ENCODE assay signal across 13 cellular contexts in the genomic region with DNA sequence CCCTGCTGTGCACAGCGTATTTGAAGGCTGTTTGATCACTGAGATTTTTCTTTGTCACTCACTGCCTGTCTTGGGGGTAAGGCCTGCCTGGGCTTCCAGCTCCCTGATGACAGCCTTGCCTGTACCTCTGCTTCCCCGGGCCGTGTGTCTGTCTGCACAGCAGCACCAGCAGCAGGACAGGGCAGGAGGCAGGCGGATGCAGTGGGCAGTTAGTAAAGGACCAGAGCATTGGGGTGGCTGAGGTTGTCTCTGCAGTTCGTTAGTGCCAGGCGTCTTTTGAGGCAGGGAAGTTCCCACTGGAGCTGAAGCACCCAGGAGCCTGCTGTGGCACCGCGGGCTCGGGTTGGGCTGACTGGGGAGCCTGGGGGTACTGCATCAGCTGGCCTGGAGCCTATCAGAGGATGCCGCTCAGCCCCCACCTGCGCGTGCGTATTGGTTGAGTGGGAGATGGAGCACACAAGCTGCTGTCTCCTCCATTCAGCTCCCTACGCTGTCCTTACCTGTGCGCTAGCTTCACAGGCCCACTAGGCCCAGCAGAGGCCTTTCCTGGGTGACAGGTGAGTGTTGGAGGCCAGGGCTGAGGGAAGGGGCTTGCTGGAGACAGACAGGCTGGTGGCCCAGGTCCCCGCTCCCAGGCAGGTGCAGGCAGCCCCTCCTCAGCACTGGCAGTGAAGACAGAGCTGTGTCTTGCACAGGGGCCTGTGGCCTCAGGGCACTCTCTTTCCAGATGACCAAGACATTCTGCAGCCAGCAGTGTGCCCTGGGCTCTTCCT. TPM values are rescaled to one million over a fixed set of nuclear protein-coding genes. Genes with fewer than 3 reads are reported as not detected.
DNase-seq lines count a peak whose midpoint lies in the region; ATAC-seq, FAIRE-seq and TF ChIP-seq lines count a peak whose summit lies in the region.
"Had no signal": no experiment of that assay in that cellular context is flagged by ENCODE, and none has a peak within 500 bp of the region (broad histone marks: within the 10 kb centered on the region; RNA-seq: fewer than 3 reads in every experiment).

No MANE protein-coding gene starts in this region.

- WGBS in A549 (ENCODE audit: missing lambda C conversion rate), result 94% methylated on average over 12 of the region's 16 CpGs
- 96% methylated on average over 16 of the region's 16 CpGs for WGBS in mesenchymal stem cell

- CTCF ChIA-PET in A549 (lab: Yijun Ruan, JAX), result interaction anchor here (0.7 to 9.8 kb wide), 22 partner anchors 8 to 311 kb away, joined by 3 to 166 read pairs (median 4); partner anchors contain the start of genes JMJD4 and WNT9A
- CTCF ChIA-PET in CD8-positive, alpha-beta T cell (lab: Charles Lee), result interaction anchor here (0.7 to 12.5 kb wide), 12 partner anchors 11 to 236 kb away, joined by 3 to 264 read pairs (median 4); partner anchors contain the start of gene WNT9A
- CTCF ChIA-PET in WTC11 (lab: Charles Lee), result interaction anchor here (1.5 to 2.0 kb wide), 2 partner anchors 30 to 190 kb away, joined by 6 to 21 read pairs; no protein-coding TSS in a partner anchor

- TF ChIP-seq CTCF in A549 (IDR thresholded peaks at IDR 0.05), result no peak
- TF ChIP-seq CTCF in CD8-positive, alpha-beta T cell (IDR thresholded peaks at IDR 0.05), result no peak
- no peak for TF ChIP-seq CTCF in WTC11 (IDR thresholded peaks at IDR 0.05)

- peak overlapping the region; percentile 8 for H2AK5ac ChIP-seq in mesenchymal stem cell (ENCODE audit: low read length, severe bottlenecking)

- H4K8ac ChIP-seq in mesenchymal stem cell (ENCODE audit: low read length), result no peak overlapping the region

- H3K27ac ChIP-seq in A549 (peak overlapping the region; percentile 62 to 74; a peak in 4 of 6 replicates), mesenchymal stem cell (ENCODE audit: low read length, poor library complexity, severe bottlenecking) (peak overlapping the region; percentile 3)
- H3K27ac ChIP-seq in CD8-positive, alpha-beta T cell (ENCODE audit: low read depth, low read length), result no peak overlapping the region

- ATAC-seq in A549 (peak in 1 of 2 experiments; percentile 13; a peak in 2 of 6 replicates), WTC11 (no peak), GM21737 (IDR thresholded peaks at IDR 0.05; ENCODE audit: unreplicated experiment) (no peak), GM21717 (IDR thresholded peaks at IDR 0.05; ENCODE audit: unreplicated experiment) (no peak)
- no peak for ATAC-seq in CD8-positive, alpha-beta T cell

- no peak overlapping the region for H3K4me3 ChIP-seq in A549
- H3K4me3 ChIP-seq in CD8-positive, alpha-beta T cell (ENCODE audit: low read depth, low read length), result no peak overlapping the region
- no peak overlapping the region for H3K4me3 ChIP-seq in mesenchymal stem cell (ENCODE audit: insufficient read depth in 1 of 2, low read depth in 1 of 2, low read length in 2 of 2)

- peaks cover 34% of the 10 kb centered on the region for H3K4me1 ChIP-seq in A549
- peaks cover 69% of the 10 kb centered on the region for H3K4me1 ChIP-seq in CD8-positive, alpha-beta T cell (ENCODE audit: insufficient read depth, low read length)
- peaks cover 59% of the 10 kb centered on the region for H3K4me1 ChIP-seq in mesenchymal stem cell (ENCODE audit: control insufficient read depth, insufficient read depth, low read depth, low read length)

- H2BK120ac ChIP-seq in mesenchymal stem cell (ENCODE audit: low read depth, low read length), result no peak overlapping the region

- peak overlapping the region in 1 of 2 experiments; percentile 45 for H3K14ac ChIP-seq in mesenchymal stem cell (ENCODE audit: low read length in 2 of 2)

- peak overlapping the region; percentile 24 for H3K9ac ChIP-seq in mesenchymal stem cell (ENCODE audit: low read length)

- intact Hi-C loops in CD8-positive, alpha-beta T cell (cut with DNase I, micrococcal nuclease), result loop anchor here (2.0 to 10.0 kb wide), 3 partner anchors 124 to 321 kb away; partner anchors contain the start of gene ARF1 (in 1 of the 2)

- H3K4me2 ChIP-seq in A549, result peak overlapping the region; percentile 52
- H3K4me2 ChIP-seq in mesenchymal stem cell (ENCODE audit: low read length, poor library complexity, severe bottlenecking), result no peak overlapping the region

- H3K18ac ChIP-seq in mesenchymal stem cell (ENCODE audit: low read depth in 1 of 2, low read length in 2 of 2), result peak overlapping the region in 1 of 2 experiments; percentile 40

- H3K27me3 ChIP-seq in CD8-positive, alpha-beta T cell (ENCODE audit: insufficient read depth, low read length), result no peaks in the 10 kb centered on the region
- H3K27me3 ChIP-seq in mesenchymal stem cell (ENCODE audit: control insufficient read depth in 1 of 2, insufficient read depth in 1 of 2, low read length in 2 of 2), result no peaks in the 10 kb centered on the region

- peak overlapping the region; percentile 31 for H4K91ac ChIP-seq in mesenchymal stem cell (ENCODE audit: low read length)

- no peaks in the 10 kb centered on the region for H3K9me3 ChIP-seq in A549
- no peaks in the 10 kb centered on the region for H3K9me3 ChIP-seq in CD8-positive, alpha-beta T cell (ENCODE audit: low read length)
- H3K9me3 ChIP-seq in mesenchymal stem cell (ENCODE audit: control insufficient read depth, low read length), result no peaks in the 10 kb centered on the region

- H3K27ac Mint-ChIP-seq in CD8-positive, alpha-beta T cell, result peak overlapping the region; percentile 62
- H3K27ac Mint-ChIP-seq in WTC11, result peak overlapping the region; percentile 27; the same call in 1 of the 2 replicates
- H3K27ac Mint-ChIP-seq: activated CD4-positive, alpha-beta T cell treated with anti-CD3 and anti-CD28 coated beads for 36 hours had no signal

- no peak overlapping the region for H2BK5ac ChIP-seq in mesenchymal stem cell (ENCODE audit: low read depth, low read length, poor library complexity, severe bottlenecking)

- H3K79me1 ChIP-seq in mesenchymal stem cell (replicated peaks; ENCODE audit: low read length, poor library complexity, severe bottlenecking), result peaks cover 31% of the 10 kb centered on the region

- H3K36me3 ChIP-seq in CD8-positive, alpha-beta T cell (ENCODE audit: insufficient read depth, low read length), result peaks cover 22% of the 10 kb centered on the region
- H3K36me3 ChIP-seq in mesenchymal stem cell (ENCODE audit: control insufficient read depth in 1 of 2, insufficient read depth in 2 of 2, low read depth in 1 of 2, low read length in 2 of 2), result peaks cover 46 to 52% of the 10 kb centered on the region in 2 experiments

- no peak overlapping the region for H3K23ac ChIP-seq in mesenchymal stem cell (ENCODE audit: low read length in 2 of 2)

- peak overlapping the region; percentile 24 for H3K4me3 Mint-ChIP-seq in CD8-positive, alpha-beta T cell
- H3K4me3 Mint-ChIP-seq in WTC11, result no peak overlapping the region
- H3K4me3 Mint-ChIP-seq: activated CD4-positive, alpha-beta T cell treated with anti-CD3 and anti-CD28 coated beads for 36 hours had no signal

- TF ChIP-seq RAD21 in A549 (conservative IDR thresholded peaks at IDR 0.05 in 1 of 2, IDR thresholded peaks at IDR 0.05 in 1 of 2), result no peak

- TF ChIP-seq EP300 in A549 (IDR thresholded peaks at IDR 0.05), result no peak

- no peaks in the 10 kb centered on the region for H3K9me3 Mint-ChIP-seq in CD8-positive, alpha-beta T cell
- H3K9me3 Mint-ChIP-seq in WTC11, result no peaks in the 10 kb centered on the region

- H3K4ac ChIP-seq in mesenchymal stem cell (ENCODE audit: low read depth in 1 of 2, low read length in 2 of 2), result no peak overlapping the region

- H2AFZ ChIP-seq in mesenchymal stem cell (ENCODE audit: low read depth, low read length), result no peak overlapping the region

- peaks cover 76% of the 10 kb centered on the region for H3K4me1 Mint-ChIP-seq in CD8-positive, alpha-beta T cell (ENCODE audit: low read depth)
- no peaks in the 10 kb centered on the region for H3K4me1 Mint-ChIP-seq in WTC11

- DNase-seq in A549 (ENCODE audit: low read depth in 1 of 2, low spot score in 1 of 2) (no peak), WTC11 (ENCODE audit: low spot score) (no peak), mesenchymal stem cell (no peak), EL (no peak), SKM-1 (lab: John Stamatoyannopoulos, UW; ENCODE audit: unreplicated experiment) (no peak)
- DNase-seq in CD8-positive, alpha-beta T cell, result no peak
- DNase-seq: activated CD4-positive, alpha-beta T cell treated with anti-CD3 and anti-CD28 coated beads for 36 hours; activated naive CD4-positive, alpha-beta T cell treated with Interleukin-2 at 50 U/mL for 16 hours; NCI-H748 treated with DMSO at 0.1 percent for 48 hours had no signal

- no peak for FAIRE-seq in A549 (lab: Jason Lieb, UNC)

- H3K27me3 Mint-ChIP-seq in CD8-positive, alpha-beta T cell (ENCODE audit: low read depth), result no peaks in the 10 kb centered on the region
- no peaks in the 10 kb centered on the region for H3K27me3 Mint-ChIP-seq in WTC11 (ENCODE audit: low read depth)
- H3K27me3 Mint-ChIP-seq: activated CD4-positive, alpha-beta T cell treated with anti-CD3 and anti-CD28 coated beads for 36 hours had no signal

- H2BK15ac ChIP-seq in mesenchymal stem cell (ENCODE audit: low read depth, poor library complexity, severe bottlenecking), result no peak overlapping the region

- H3K36me3 Mint-ChIP-seq in CD8-positive, alpha-beta T cell, result peaks cover 35% of the 10 kb centered on the region
- peaks cover 50% of the 10 kb centered on the region for H3K36me3 Mint-ChIP-seq in WTC11

- POLR2A ChIA-PET in A549 (lab: Yijun Ruan, JAX), result no interaction called here
- POLR2A ChIA-PET in CD8-positive, alpha-beta T cell (lab: Charles Lee), result interaction anchor here (0.6 to 1.6 kb wide), 7 partner anchors 9 to 822 kb away, joined by 3 to 9 read pairs (median 4); no protein-coding TSS in a partner anchor
- POLR2A ChIA-PET in WTC11 (lab: Charles Lee), result no interaction called here

- no peak overlapping the region for H2BK12ac ChIP-seq in mesenchymal stem cell (ENCODE audit: low read length in 2 of 2)

- no peak for TF ChIP-seq POLR2A in A549 (IDR thresholded peaks at IDR 0.05; ENCODE audit: low read length)

RNA-seq across cellular contexts. Expression of gene SNAP47, which starts 28.2 kb away (rescaled TPM):
- 39.5 and 42.5 TPM in 2 replicates for polyA plus RNA-seq in A549 (2011; rRNA removed)
- polyA plus RNA-seq in A549 (2012; cell fraction: cytosol; rRNA removed), result 38.1 and 38.2 TPM in 2 replicates
- 30.4 and 31.8 TPM in 2 replicates for polyA plus RNA-seq in A549 (2012; cell fraction: nucleus; rRNA removed)
- polyA plus RNA-seq in A549 (2017; fragmentation: RNase III; extraction: RNeasy Plus Mini Kit Qiagen cat#74134 plus additional on column Dnase treatment), result 26.7 to 29.6 TPM (median 29.6 TPM) in 3 replicates
- 35.4 and 37.5 TPM in 2 replicates for polyA minus RNA-seq in A549 (2011; rRNA and poly(A)+ RNA removed)
- total RNA-seq in CD8-positive, alpha-beta T cell, result 10 to 100 TPM; 11.0 to 13.8 TPM
- 43.8 to 50.8 TPM (median 47.2 TPM) in 3 replicates for total RNA-seq in WTC11 (2021)
- polyA plus RNA-seq in mesenchymal stem cell (2013, experiment 1 of 2), result 17.0 TPM
- 15.9 TPM for polyA plus RNA-seq in mesenchymal stem cell (2013, experiment 2 of 2)

RNA-seq across cellular contexts. Expression of gene JMJD4, which starts 28.3 kb away (rescaled TPM):
- polyA plus RNA-seq in A549 (2011; rRNA removed) (21.2 and 23.7 TPM in 2 replicates), A549 (2017; fragmentation: RNase III; extraction: RNeasy Plus Mini Kit Qiagen cat#74134 plus additional on column Dnase treatment) (18.8 to 19.8 TPM (median 19.4 TPM) in 3 replicates)
- 28.4 and 36.8 TPM in 2 replicates for polyA plus RNA-seq in A549 (2012; cell fraction: cytosol; rRNA removed)
- polyA plus RNA-seq in A549 (2012; cell fraction: nucleus; rRNA removed), result 51.5 and 60.7 TPM in 2 replicates
- polyA minus RNA-seq in A549 (2011; rRNA and poly(A)+ RNA removed), result 76.3 and 78.6 TPM in 2 replicates
- 1 to 10 TPM; 7.4 to 9.5 TPM for total RNA-seq in CD8-positive, alpha-beta T cell
- 12.8 to 13.7 TPM (median 13.6 TPM) in 3 replicates for total RNA-seq in WTC11 (2021)
- 9.8 TPM for polyA plus RNA-seq in mesenchymal stem cell (2013, experiment 1 of 2)
- polyA plus RNA-seq in mesenchymal stem cell (2013, experiment 2 of 2), result 10.1 TPM

RNA-seq across cellular contexts. Expression of gene PRSS38, which starts 52.0 kb away (rescaled TPM):
- polyA plus RNA-seq in A549 (2011; rRNA removed), result not detected in 2 replicates
- not detected in 2 replicates for polyA plus RNA-seq in A549 (2012; cell fraction: cytosol; rRNA removed)
- polyA plus RNA-seq in A549 (2012; cell fraction: nucleus; rRNA removed), result not detected in 2 replicates
- not detected in 3 replicates for polyA plus RNA-seq in A549 (2017; fragmentation: RNase III; extraction: RNeasy Plus Mini Kit Qiagen cat#74134 plus additional on column Dnase treatment)
- not detected in 2 replicates for polyA minus RNA-seq in A549 (2011; rRNA and poly(A)+ RNA removed)
- total RNA-seq in CD8-positive, alpha-beta T cell, result not detected
- not detected in 3 replicates for total RNA-seq in WTC11 (2021)
- not detected for polyA plus RNA-seq in mesenchymal stem cell (2013, experiment 1 of 2)
- not detected for polyA plus RNA-seq in mesenchymal stem cell (2013, experiment 2 of 2)
- total RNA-seq: activated CD4-positive, alpha-beta T cell treated with anti-CD3 and anti-CD28 coated beads for 36 hours; subcutaneous adipose tissue had no signal
- polyA plus RNA-seq: esophagus had no signal
